23 cellular contexts compared by ENCODE assay signal in genomic region chr4:59135248-59135802, GRCh38.
DNase-seq lines count a peak whose midpoint lies in the region; FAIRE-seq and TF ChIP-seq lines count a peak whose summit lies in the region.
"Had no signal": no experiment of that assay in that cellular context is flagged by ENCODE, and none has a peak within 500 bp of the region (broad histone marks: within the 10 kb centered on the region; RNA-seq: fewer than 3 reads in every experiment).

No MANE protein-coding gene starts in this region.

- H4K8ac ChIP-seq in H1 (ENCODE audit: extremely low read depth, insufficient read depth, low read length): no peak overlapping the region

- H3K27ac Mint-ChIP-seq in CD14-positive monocyte: no peak overlapping the region
- H3K27ac Mint-ChIP-seq: CD4-positive, alpha-beta memory T cell had no signal

- H3K9ac ChIP-seq in HUES64 (ENCODE audit: low read depth, low read length) (no peak overlapping the region), H1 (replicated peaks in 1 of 4; ENCODE audit: extremely low read depth in 1 of 4, low read depth in 3 of 4, low read length in 3 of 4) (no peak overlapping the region), SK-N-SH (no peak overlapping the region)
- H3K9ac ChIP-seq: BLaER1 treated with 17β-estradiol and CSF1 and Interleukin-3, amounts not matched to agents 10 nM and 100 nM had no signal

- H3K36me3 ChIP-seq in HAP-1 (replicated peaks): no peaks in the 10 kb centered on the region
- H3K36me3 ChIP-seq in HUES64 (ENCODE audit: insufficient read depth, low read length): no peaks in the 10 kb centered on the region
- no peaks in the 10 kb centered on the region for H3K36me3 ChIP-seq in H1 (ENCODE audit: control insufficient read depth in 2 of 4, insufficient read depth in 4 of 4, low read length in 3 of 4)
- H3K36me3 ChIP-seq in SK-N-SH (replicated peaks in 1 of 2; ENCODE audit: control insufficient read depth in 1 of 2, insufficient read depth in 2 of 2, low read length in 1 of 2): no peaks in the 10 kb centered on the region
- H3K36me3 ChIP-seq: BE2C; BLaER1 treated with 17β-estradiol and CSF1 and Interleukin-3, amounts not matched to agents 10 nM and 100 nM had no signal

- H3K9me2 ChIP-seq in SK-N-SH: no peaks in the 10 kb centered on the region

- no peak overlapping the region for H2AK5ac ChIP-seq in H1 (ENCODE audit: low read depth, low read length)

- CTCF ChIA-PET in H1 (lab: Charles Lee; ENCODE audit: partially characterized antibody) (interaction anchor here (0.6 to 0.9 kb wide), 5 partner anchors 101 to 1256 kb away, joined by 3 read pairs; no protein-coding TSS in a partner anchor), SK-N-SH (lab: Yijun Ruan, JAX) (no interaction called here)

- H3K9me3 Mint-ChIP-seq in CD14-positive monocyte: peaks cover 0 to 3% (median 2%) of the 10 kb centered on the region in 7 donors

- H3K4me3 Mint-ChIP-seq in CD14-positive monocyte: no peak overlapping the region
- H3K4me3 Mint-ChIP-seq: CD4-positive, alpha-beta memory T cell had no signal

- no peaks in the 10 kb centered on the region for H3K23me2 ChIP-seq in H1 (ENCODE audit: low read depth, low read length)

- POLR2A ChIA-PET in H1 (lab: Charles Lee; ENCODE audit: partially characterized antibody): no interaction called here
- POLR2A ChIA-PET in SK-N-SH (lab: Yijun Ruan, JAX): no interaction called here

- H4K91ac ChIP-seq in H1 (replicated peaks; ENCODE audit: insufficient read length, low read length): no peak overlapping the region

- DNase-seq in HAP-1 (ENCODE audit: low spot score in 2 of 2) (peak; percentile 30 to 96), H1 (ENCODE audit: low read depth in 1 of 2, low spot score in 2 of 2) (no peak), SK-N-SH (no peak), lower leg skin (ENCODE audit: low spot score in 2 of 2) (no peak), NCI-H82 (lab: John Stamatoyannopoulos, UW) (no peak), CD14-positive monocyte (ENCODE audit: low spot score) (no peak)
- DNase-seq: 8988T; ACHN; AML-193; BE2C; Calu3; CD4-positive, alpha-beta memory T cell; COR-L47; DMS53; DMS79 treated with DMSO at 0.1 percent for 48 hours; GF-D8; GOT3; H7 had no signal

- H2BK15ac ChIP-seq in H1 (ENCODE audit: low read length): no peak overlapping the region

- no peaks in the 10 kb centered on the region for H3K27me3 Mint-ChIP-seq in CD14-positive monocyte (ENCODE audit: low read depth in 3 of 3)
- H3K27me3 Mint-ChIP-seq: CD4-positive, alpha-beta memory T cell had no signal

- H3K4me1 Mint-ChIP-seq in CD14-positive monocyte: no peaks in the 10 kb centered on the region
- H3K4me1 Mint-ChIP-seq: CD4-positive, alpha-beta memory T cell had no signal

- H3K36me3 Mint-ChIP-seq in CD14-positive monocyte: no peaks in the 10 kb centered on the region
- H3K36me3 Mint-ChIP-seq: CD4-positive, alpha-beta memory T cell had no signal

- peak; percentile 22 to 42 for TF ChIP-seq RAD21 in H1 (IDR thresholded peaks at IDR 0.05 in 1 of 2, conservative IDR thresholded peaks at IDR 0.05 in 1 of 2; ENCODE audit: low read depth in 2 of 2, low read length in 2 of 2)
- no peak for TF ChIP-seq RAD21 in SK-N-SH (IDR thresholded peaks at IDR 0.05; ENCODE audit: low read length)

- intact Hi-C loops in lower leg skin (cut with DNase I; ENCODE audit: low total_unique reads) (no loop called here), CD14-positive monocyte (cut with micrococcal nuclease) (no loop called here)

- H3K4me1 ChIP-seq in HAP-1: peaks cover 13% of the 10 kb centered on the region
- H3K4me1 ChIP-seq in HUES64 (ENCODE audit: insufficient read depth, low read length): peaks cover 13% of the 10 kb centered on the region; the same call in 1 of the 2 replicates
- peaks cover 0 to 3% (median 0%) of the 10 kb centered on the region in 4 experiments; a peak in 2 of 7 replicates for H3K4me1 ChIP-seq in H1 (replicated peaks in 1 of 4; ENCODE audit: control insufficient read depth in 3 of 4, insufficient read depth in 4 of 4, low read length in 3 of 4)
- no peaks in the 10 kb centered on the region for H3K4me1 ChIP-seq in SK-N-SH (ENCODE audit: control insufficient read depth in 1 of 2, insufficient read depth in 2 of 2, low read depth in 1 of 2, low read length in 1 of 2)
- H3K4me1 ChIP-seq: A549; BE2C; BLaER1 treated with 17β-estradiol and CSF1 and Interleukin-3, amounts not matched to agents 10 nM and 100 nM had no signal

- H2AFZ ChIP-seq in H1 (ENCODE audit: low read length) (0 out of 2 replicates have a peak overlapping the region, but pooled peaks have one; percentile 71), SK-N-SH (ENCODE audit: low read depth) (no peak overlapping the region)

- no peak overlapping the region for H3K23ac ChIP-seq in H1 (ENCODE audit: insufficient read length)

- no peaks in the 10 kb centered on the region for H3K27me3 ChIP-seq in HAP-1 (ENCODE audit: low read depth)
- no peaks in the 10 kb centered on the region for H3K27me3 ChIP-seq in HUES64 (ENCODE audit: insufficient read depth, low read length)
- H3K27me3 ChIP-seq in H1 (replicated peaks in 1 of 4; ENCODE audit: control insufficient read depth in 3 of 4, extremely low read depth in 1 of 4, insufficient read depth in 3 of 4, low read length in 3 of 4): no peaks in the 10 kb centered on the region
- H3K27me3 ChIP-seq in SK-N-SH (ENCODE audit: insufficient read depth): no peaks in the 10 kb centered on the region
- H3K27me3 ChIP-seq: BE2C; BLaER1 treated with 17β-estradiol and CSF1 and Interleukin-3, amounts not matched to agents 10 nM and 100 nM had no signal

- H4K20me1 ChIP-seq in H1 (replicated peaks in 1 of 2; ENCODE audit: control insufficient read depth in 1 of 2, insufficient read depth in 2 of 2, low read length in 2 of 2) (no peaks in the 10 kb centered on the region), SK-N-SH (ENCODE audit: insufficient read depth) (no peaks in the 10 kb centered on the region)
- H4K20me1 ChIP-seq: BLaER1 treated with 17β-estradiol and CSF1 and Interleukin-3, amounts not matched to agents 10 nM and 100 nM had no signal

- TF ChIP-seq CTCF in H1 (IDR thresholded peaks at IDR 0.05; ENCODE audit: control extremely low read depth in 1 of 3, insufficient read depth in 1 of 3, low read depth in 1 of 3, low read length in 3 of 3): no peak
- no peak for TF ChIP-seq CTCF in SK-N-SH (IDR thresholded peaks at IDR 0.05)
- TF ChIP-seq CTCF in lower leg skin (IDR thresholded peaks at IDR 0.05): no peak
- TF ChIP-seq CTCF in CD14-positive monocyte (IDR thresholded peaks at IDR 0.05): no peak

- H3K18ac ChIP-seq in H1 (ENCODE audit: extremely low read depth, low read length): no peak overlapping the region

- peak overlapping the region; percentile 3 for H2BK120ac ChIP-seq in H1 (replicated peaks; ENCODE audit: low read depth, low read length)

- no peak for FAIRE-seq in H1 (lab: Jason Lieb, UNC)
- FAIRE-seq: A549, GM12891, GM18507 had no signal

- H3K79me2 ChIP-seq in H1 (ENCODE audit: control insufficient read depth in 1 of 2, insufficient read depth in 2 of 2, low read length in 2 of 2): no peaks in the 10 kb centered on the region
- no peaks in the 10 kb centered on the region for H3K79me2 ChIP-seq in SK-N-SH (ENCODE audit: insufficient read depth)

- no peaks in the 10 kb centered on the region for H3K79me1 ChIP-seq in H1 (ENCODE audit: low read depth, low read length)

- H3K4me3 ChIP-seq in HAP-1 (no peak overlapping the region), HUES64 (ENCODE audit: low read length) (no peak overlapping the region), H1 (ENCODE audit: extremely low read depth in 1 of 4, insufficient read depth in 2 of 4, low read depth in 3 of 4, low read length in 4 of 4) (no peak overlapping the region; a peak in 1 of 8 replicates), SK-N-SH (ENCODE audit: low read depth in 2 of 2, low read length in 1 of 2) (no peak overlapping the region), lower leg skin (ENCODE audit: low read depth, poor library complexity, severe bottlenecking) (no peak overlapping the region)
- H3K4me3 ChIP-seq: A549; BLaER1 treated with 17β-estradiol and CSF1 and Interleukin-3, amounts not matched to agents 10 nM and 100 nM had no signal

- H3K14ac ChIP-seq in H1 (ENCODE audit: insufficient read length): no peak overlapping the region

- H2BK20ac ChIP-seq in H1 (ENCODE audit: low read length): 0 out of 2 replicates have a peak overlapping the region, but pooled peaks have one; percentile 6

- TF ChIP-seq POLR2A in H1 (IDR thresholded peaks at IDR 0.05; ENCODE audit: control extremely low read depth in 1 of 2, low read depth in 2 of 2, low read length in 2 of 2): no peak
- TF ChIP-seq POLR2A in lower leg skin (IDR thresholded peaks at IDR 0.05): no peak

- no peaks in the 10 kb centered on the region for H3F3A ChIP-seq in SK-N-SH (replicated peaks; ENCODE audit: insufficient read depth)

- no peaks in the 10 kb centered on the region for H3K9me3 ChIP-seq in HAP-1
- H3K9me3 ChIP-seq in HUES64 (ENCODE audit: insufficient read depth, low read depth, low read length): no peaks in the 10 kb centered on the region
- H3K9me3 ChIP-seq in H1 (ENCODE audit: insufficient read depth in 2 of 2, low read depth in 1 of 2, low read length in 1 of 2): no peaks in the 10 kb centered on the region
- no peaks in the 10 kb centered on the region for H3K9me3 ChIP-seq in SK-N-SH
- H3K9me3 ChIP-seq: A549; BE2C; BLaER1 treated with 17β-estradiol and CSF1 and Interleukin-3, amounts not matched to agents 10 nM and 100 nM had no signal

- peak overlapping the region; percentile 2; the same call in 1 of the 2 replicates for H2BK12ac ChIP-seq in H1 (ENCODE audit: low read depth, low read length)

- H3K4me2 ChIP-seq in H1 (ENCODE audit: insufficient read depth in 1 of 2, low read depth in 2 of 2, low read length in 2 of 2): peak overlapping the region in 1 of 2 experiments; percentile 33; a peak in 2 of 4 replicates
- H3K4me2 ChIP-seq in SK-N-SH: no peak overlapping the region
- H3K4me2 ChIP-seq: A549; BLaER1 treated with 17β-estradiol and CSF1 and Interleukin-3, amounts not matched to agents 10 nM and 100 nM had no signal

- H3K56ac ChIP-seq in H1 (replicated peaks; ENCODE audit: insufficient read length, low read depth, low read length): no peak overlapping the region

- peak overlapping the region; percentile 16; the same call in 1 of the 2 replicates for H2BK5ac ChIP-seq in H1 (ENCODE audit: low read depth, low read length)

- WGBS in HUES64: no CpG with 5 or more reads among the region's 1 CpG
- 71% methylated on average over 1 of the region's 1 CpG; no CpG with 5 or more reads in 1 of the 2 experiments for WGBS in H1 (ENCODE audit: extremely low coverage in 1 of 2, insufficient coverage in 1 of 2, insufficient read length in 1 of 2, insufficient replicate concordance in 2 of 2, low coverage in 1 of 2, low lambda C conversion rate in 2 of 2, missing lambda C conversion rate in 1 of 2), 2 experiments
- WGBS in SK-N-SH (ENCODE audit: low lambda C conversion rate): 37% methylated on average over 1 of the region's 1 CpG
- 86 to 93% methylated on average over 1 of the region's 1 CpG for WGBS in lower leg skin, 2 donors

- no peak overlapping the region for H3K4ac ChIP-seq in H1 (replicated peaks; ENCODE audit: insufficient read length, low read depth, low read length)

- H4K5ac ChIP-seq in H1 (ENCODE audit: insufficient read length, low read depth, low read length): no peak overlapping the region

- H3K27ac ChIP-seq in HUES64 (ENCODE audit: low read depth, low read length) (peak overlapping the region; percentile 18; the same call in 1 of the 2 replicates), H1 (ENCODE audit: low read depth, low read length) (no peak overlapping the region), SK-N-SH (ENCODE audit: low read depth in 2 of 2, low read length in 1 of 2) (no peak overlapping the region)
- H3K27ac ChIP-seq: A549; BLaER1 treated with 17β-estradiol and CSF1 and Interleukin-3, amounts not matched to agents 10 nM and 100 nM had no signal

- in situ Hi-C loops in HAP-1 (cut with MboI; ENCODE audit: low sequenced_read_pairs): no loop called here

- no peak for TF ChIP-seq EP300 in H1 (IDR thresholded peaks at IDR 0.05; ENCODE audit: borderline replicate concordance in 1 of 2, low read depth in 2 of 2, low read length in 2 of 2)
- TF ChIP-seq EP300 in SK-N-SH (IDR thresholded peaks at IDR 0.05; ENCODE audit: borderline replicate concordance in 1 of 2, low read depth in 1 of 2, low read length in 1 of 2): no peak

Comparison
In these comparisons a context has a peak if more than half of its experiments do, and no peak if none do; other contexts are left out.
1. DNase-seq: peak in HAP-1 (2 of 2); none in H1 (0 of 2), SK-N-SH (single experiment), lower leg skin (0 of 2), NCI-H82 (single experiment) and CD14-positive monocyte (single experiment).